ENCODE assay signal across 23 cellular contexts in the genomic region with DNA sequence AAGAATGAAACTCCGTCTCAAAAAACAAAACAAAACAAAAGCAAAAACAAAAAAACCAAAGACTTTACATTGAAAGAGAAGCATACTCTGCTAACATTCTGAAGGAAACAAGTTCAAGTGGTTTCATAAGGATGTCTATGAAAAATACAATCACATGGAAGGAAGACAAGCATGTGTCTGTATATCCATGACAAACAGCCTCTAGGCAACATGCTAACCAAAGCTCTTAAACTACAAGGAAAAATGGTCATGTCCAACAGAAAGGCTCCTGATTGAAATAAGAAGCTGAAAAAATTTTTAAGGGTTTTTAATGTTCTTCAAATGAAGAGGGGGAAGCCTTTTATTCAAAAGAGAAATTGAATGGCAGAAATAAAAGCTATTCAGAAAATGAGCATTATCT.
"Had no signal": no experiment of that assay in that cellular context is flagged by ENCODE, and none has a peak within 500 bp of the region (broad histone marks: within the 10 kb centered on the region; RNA-seq: fewer than 3 reads in every experiment).

No MANE protein-coding gene starts in this region.

- H3K27ac ChIP-seq: brain microvascular endothelial cell, epithelial cell of prostate, lower lobe of right lung, skin epidermis had no signal

- DNase-seq: activated CD4-positive, alpha-beta T cell treated with anti-CD3 and anti-CD28 coated beads, Interleukin-2, amount 50 U/mL, for 4 hours; activated CD4-positive, CD25-positive, alpha-beta regulatory T cell treated with anti-CD3 and anti-CD28 coated beads, Interleukin-2, amount 50 U/mL, for 72 hours; activated effector memory CD4-positive, alpha-beta T cell treated with Interleukin-2 at 50 U/mL for 16 hours; activated naive CD4-positive, alpha-beta T cell treated with anti-CD3 and anti-CD28 coated beads, Interleukin-2, amount 50 U/mL, for 16 hours; brain microvascular endothelial cell; cerebellar nuclear complex; effector memory CD4-positive, alpha-beta T cell; heart left ventricle; left cardiac atrium; lower lobe of right lung; midbrain; SK-N-SH; stimulated activated CD4-positive, alpha-beta T cell treated with anti-CD3 and anti-CD28 coated beads, Interleukin-15, amount 100 ng/mL, for 24 hours; stimulated activated CD4-positive, alpha-beta T cell treated with anti-CD3 and anti-CD28 coated beads, Interleukin-4, amount 100 ng/mL, for 1 hour; stimulated activated naive CD4-positive, alpha-beta T cell; substantia nigra; T-cell; T1000; transverse colon had no signal

- ATAC-seq: heart left ventricle, left cardiac atrium, lower lobe of right lung, T-cell had no signal

- H3K4me3 Mint-ChIP-seq: dendritic cell treated with granulocyte-macrophage colony-stimulating factor and Interleukin-4, amounts not matched to agents 40 ng/mL and 50 ng/mL, for 4 days; T-cell had no signal

- H3K9me3 Mint-ChIP-seq: dendritic cell treated with granulocyte-macrophage colony-stimulating factor and Interleukin-4, amounts not matched to agents 40 ng/mL and 50 ng/mL, for 4 days; T-cell had no signal

- H3K4me3 ChIP-seq: heart left ventricle, lower lobe of right lung, right atrium auricular region, skin epidermis, transverse colon had no signal

- H3K9me3 ChIP-seq: heart left ventricle, lower lobe of right lung, right atrium auricular region, SK-N-SH, transverse colon had no signal

- H3K4me2 ChIP-seq: SK-N-SH had no signal

- H3K27me3 ChIP-seq: brain microvascular endothelial cell, heart left ventricle, right atrium auricular region, transverse colon had no signal

- H3K27ac Mint-ChIP-seq: dendritic cell treated with granulocyte-macrophage colony-stimulating factor and Interleukin-4, amounts not matched to agents 40 ng/mL and 50 ng/mL, for 4 days; T-cell had no signal

- H3K36me3 ChIP-seq: right atrium auricular region, transverse colon had no signal

- H3K27me3 Mint-ChIP-seq: dendritic cell treated with granulocyte-macrophage colony-stimulating factor and Interleukin-4, amounts not matched to agents 40 ng/mL and 50 ng/mL, for 4 days; T-cell had no signal

- H3K9me2 ChIP-seq: SK-N-SH had no signal
